Comparison of ENCODE assay signal across 18 cellular contexts in genomic region chr5:82591021-82591515, GRCh38.
DNase-seq lines count a peak whose midpoint lies in the region; ATAC-seq, FAIRE-seq and TF ChIP-seq lines count a peak whose summit lies in the region.
"Had no signal": no experiment of that assay in that cellular context is flagged by ENCODE, and none has a peak within 500 bp of the region (broad histone marks: within the 10 kb centered on the region; RNA-seq: fewer than 3 reads in every experiment).

No MANE protein-coding gene starts in this region.

- no peak for TF ChIP-seq EP300 in H1 (IDR thresholded peaks at IDR 0.05; ENCODE audit: borderline replicate concordance in 1 of 2, low read depth in 2 of 2, low read length in 2 of 2)

- H3K4me2 ChIP-seq in H1 (ENCODE audit: insufficient read depth in 1 of 2, low read depth in 2 of 2, low read length in 2 of 2) = peak overlapping the region; percentile 2 to 34; a peak in 2 of 4 replicates

- CTCF ChIA-PET in H1 (lab: Charles Lee; ENCODE audit: partially characterized antibody) = interaction anchor here (1.3 to 1.9 kb wide), 4 partner anchors 14 to 241 kb away, joined by 4 to 7 read pairs (median 4); no protein-coding TSS in a partner anchor

- H2BK120ac ChIP-seq in H1 (replicated peaks; ENCODE audit: low read depth, low read length) = no peak overlapping the region

- H3K4me3 ChIP-seq in HUES64 (ENCODE audit: low read length) = no peak overlapping the region
- peak overlapping the region in 1 of 4 experiments; percentile 27; a peak in 1 of 8 replicates for H3K4me3 ChIP-seq in H1 (ENCODE audit: extremely low read depth in 1 of 4, insufficient read depth in 2 of 4, low read depth in 3 of 4, low read length in 4 of 4)

- no peaks in the 10 kb centered on the region for H3K79me2 ChIP-seq in H1 (ENCODE audit: control insufficient read depth in 1 of 2, insufficient read depth in 2 of 2, low read length in 2 of 2)

- H2BK5ac ChIP-seq in H1 (ENCODE audit: low read depth, low read length) = no peak overlapping the region

- peak overlapping the region; percentile 27 for H4K5ac ChIP-seq in H1 (ENCODE audit: insufficient read length, low read depth, low read length)

- no peaks in the 10 kb centered on the region for H4K20me1 ChIP-seq in H1 (replicated peaks in 1 of 2; ENCODE audit: control insufficient read depth in 1 of 2, insufficient read depth in 2 of 2, low read length in 2 of 2)

- H3K56ac ChIP-seq in H1 (replicated peaks; ENCODE audit: insufficient read length, low read depth, low read length) = no peak overlapping the region

- FAIRE-seq in H1 (lab: Jason Lieb, UNC) = peak; percentile 55
- FAIRE-seq: G401.6 had no signal

- H3K36me3 Mint-ChIP-seq in activated naive CD8-positive, alpha-beta T cell treated with anti-CD3 and anti-CD28 coated beads, Interleukin-2, amount 50 U/mL, for 24 hours (ENCODE audit: low read depth) = no peaks in the 10 kb centered on the region
- H3K36me3 Mint-ChIP-seq: CD14-positive monocyte had no signal

- H3K9ac ChIP-seq in HUES64 (ENCODE audit: low read depth, low read length) = no peak overlapping the region
- H3K9ac ChIP-seq in H1 (replicated peaks in 1 of 4; ENCODE audit: extremely low read depth in 1 of 4, low read depth in 3 of 4, low read length in 3 of 4) = no peak overlapping the region

- H2BK20ac ChIP-seq in H1 (ENCODE audit: low read length) = no peak overlapping the region

- H3K23me2 ChIP-seq in H1 (ENCODE audit: low read depth, low read length) = no peaks in the 10 kb centered on the region; the same call in 1 of the 2 replicates

- no peak overlapping the region for H4K91ac ChIP-seq in H1 (replicated peaks; ENCODE audit: insufficient read length, low read length)

- 0 out of 2 replicates have a peak, but pooled peaks cover 3% of the 10 kb centered on the region for H3K36me3 ChIP-seq in HUES64 (ENCODE audit: insufficient read depth, low read length)
- H3K36me3 ChIP-seq in H1 (ENCODE audit: control insufficient read depth in 2 of 4, insufficient read depth in 4 of 4, low read length in 3 of 4) = peaks cover 0 to 3% (median 1%) of the 10 kb centered on the region in 4 experiments; a peak in 3 of 8 replicates

- no peaks in the 10 kb centered on the region for H3K27me3 ChIP-seq in HUES64 (ENCODE audit: insufficient read depth, low read length)
- no peaks in the 10 kb centered on the region for H3K27me3 ChIP-seq in H1 (replicated peaks in 1 of 4; ENCODE audit: control insufficient read depth in 3 of 4, extremely low read depth in 1 of 4, insufficient read depth in 3 of 4, low read length in 3 of 4)

- H3K4ac ChIP-seq in H1 (replicated peaks; ENCODE audit: insufficient read length, low read depth, low read length) = no peak overlapping the region

- peaks cover 1% of the 10 kb centered on the region for H3K27me3 Mint-ChIP-seq in activated naive CD8-positive, alpha-beta T cell treated with anti-CD3 and anti-CD28 coated beads, Interleukin-2, amount 50 U/mL, for 24 hours

- no peak overlapping the region for H2AFZ ChIP-seq in H1 (ENCODE audit: low read length)

- no peak overlapping the region for H2BK15ac ChIP-seq in H1 (ENCODE audit: low read length)

- H2AK5ac ChIP-seq in H1 (ENCODE audit: low read depth, low read length) = no peak overlapping the region

- peaks cover 8% of the 10 kb centered on the region for H3K9me3 Mint-ChIP-seq in activated naive CD8-positive, alpha-beta T cell treated with anti-CD3 and anti-CD28 coated beads, Interleukin-2, amount 50 U/mL, for 24 hours

- no peak overlapping the region for H3K18ac ChIP-seq in H1 (ENCODE audit: extremely low read depth, low read length)

- DNase-seq in ELR (ENCODE audit: low read depth) (peak; percentile 1), H1 (ENCODE audit: low read depth in 1 of 2, low spot score in 2 of 2) (no peak), iPS-NIHi11 (ENCODE audit: low spot score) (peak; percentile 21)
- DNase-seq in activated naive CD8-positive, alpha-beta T cell treated with anti-CD3 and anti-CD28 coated beads, Interleukin-2, amount 50 U/mL, for 24 hours = no peak
- DNase-seq: 8988T, DND-41, IMR-90, NCI-H1417, NCI-H187, NCI-H345, NCI-H524 treated with DMSO at 0.1 percent for 48 hours had no signal

- no peak for TF ChIP-seq POLR2A in H1 (IDR thresholded peaks at IDR 0.05; ENCODE audit: control extremely low read depth in 1 of 2, low read depth in 2 of 2, low read length in 2 of 2)

- POLR2A ChIA-PET in H1 (lab: Charles Lee; ENCODE audit: partially characterized antibody) = no interaction called here

- no peak overlapping the region for H2BK12ac ChIP-seq in H1 (ENCODE audit: low read depth, low read length)

- H3K27ac Mint-ChIP-seq in activated naive CD8-positive, alpha-beta T cell treated with anti-CD3 and anti-CD28 coated beads, Interleukin-2, amount 50 U/mL, for 24 hours = no peak overlapping the region
- H3K27ac Mint-ChIP-seq: CD14-positive monocyte had no signal

- H3K79me1 ChIP-seq in H1 (ENCODE audit: low read depth, low read length) = no peaks in the 10 kb centered on the region

- no peak for TF ChIP-seq RAD21 in H1 (IDR thresholded peaks at IDR 0.05 in 1 of 2, conservative IDR thresholded peaks at IDR 0.05 in 1 of 2; ENCODE audit: low read depth in 2 of 2, low read length in 2 of 2)

- H3K4me1 Mint-ChIP-seq in activated naive CD8-positive, alpha-beta T cell treated with anti-CD3 and anti-CD28 coated beads, Interleukin-2, amount 50 U/mL, for 24 hours = no peaks in the 10 kb centered on the region
- H3K4me1 Mint-ChIP-seq: CD14-positive monocyte had no signal

- H3K4me1 ChIP-seq in HUES64 (ENCODE audit: insufficient read depth, low read length) = peaks cover 41% of the 10 kb centered on the region
- peaks cover 0 to 12% (median 7%) of the 10 kb centered on the region in 4 experiments for H3K4me1 ChIP-seq in H1 (replicated peaks in 1 of 4; ENCODE audit: control insufficient read depth in 3 of 4, insufficient read depth in 4 of 4, low read length in 3 of 4)

- H3K23ac ChIP-seq in H1 (ENCODE audit: insufficient read length) = no peak overlapping the region

- H3K4me3 Mint-ChIP-seq in activated naive CD8-positive, alpha-beta T cell treated with anti-CD3 and anti-CD28 coated beads, Interleukin-2, amount 50 U/mL, for 24 hours = no peak overlapping the region
- H3K4me3 Mint-ChIP-seq: CD14-positive monocyte had no signal

- H3K27ac ChIP-seq in HUES64 (ENCODE audit: low read depth, low read length) (peak overlapping the region; percentile 90), H1 (ENCODE audit: low read depth, low read length) (no peak overlapping the region)

- H3K9me3 ChIP-seq in HUES64 (ENCODE audit: insufficient read depth, low read depth, low read length) (peaks cover 26% of the 10 kb centered on the region), H1 (ENCODE audit: insufficient read depth in 2 of 2, low read depth in 1 of 2, low read length in 1 of 2) (peaks cover 12 to 14% of the 10 kb centered on the region in 2 experiments)

- H4K8ac ChIP-seq in H1 (ENCODE audit: extremely low read depth, insufficient read depth, low read length) = no peak overlapping the region

- ATAC-seq in activated naive CD8-positive, alpha-beta T cell treated with anti-CD3 and anti-CD28 coated beads, Interleukin-2, amount 50 U/mL, for 24 hours = no peak
- no peak for ATAC-seq in HG03108 (IDR thresholded peaks at IDR 0.05; ENCODE audit: unreplicated experiment)
- ATAC-seq in HG02763 (IDR thresholded peaks at IDR 0.05; ENCODE audit: unreplicated experiment) = no peak
- ATAC-seq in activated CD4-positive, CD25-positive, alpha-beta regulatory T cell treated with anti-CD3 and anti-CD28 coated beads, Interleukin-2, amount 50 U/mL, for 24 hours = no peak
- ATAC-seq: Right ventricle myocardium inferior had no signal

- H3K14ac ChIP-seq in H1 (ENCODE audit: insufficient read length) = no peak overlapping the region

- no peak for TF ChIP-seq CTCF in H1 (IDR thresholded peaks at IDR 0.05; ENCODE audit: control extremely low read depth in 1 of 3, insufficient read depth in 1 of 3, low read depth in 1 of 3, low read length in 3 of 3)

TF ChIP-seq in H1, 55 proteins besides CTCF, POLR2A, EP300 and RAD21 (continues in another document):
- TF ChIP-seq NANOG (IDR thresholded peaks at IDR 0.05; ENCODE audit: insufficient read depth, low read depth, low read length, poor library complexity, severe bottlenecking) (no peak), YY1 (IDR thresholded peaks at IDR 0.05; ENCODE audit: low read depth, low read length) (no peak), SP1 (IDR thresholded peaks at IDR 0.05; ENCODE audit: low read depth, low read length) (0 out of 2 replicates have a peak, but pooled peaks have one; percentile 24), JUND (IDR thresholded peaks at IDR 0.05; ENCODE audit: low read length) (peak; percentile 38; the same call in 1 of the 2 replicates)

Comparison
In these comparisons a context has a peak if more than half of its experiments do, and no peak if none do; other contexts are left out.
1. DNase-seq: peak in ELR (single experiment) and iPS-NIHi11 (single experiment); none in H1 (0 of 2) and activated naive CD8-positive, alpha-beta T cell treated with anti-CD3 and anti-CD28 coated beads, Interleukin-2, amount 50 U/mL, for 24 hours (single experiment).